Comparison of ENCODE assay signal across 9 cellular contexts in the genomic region with DNA sequence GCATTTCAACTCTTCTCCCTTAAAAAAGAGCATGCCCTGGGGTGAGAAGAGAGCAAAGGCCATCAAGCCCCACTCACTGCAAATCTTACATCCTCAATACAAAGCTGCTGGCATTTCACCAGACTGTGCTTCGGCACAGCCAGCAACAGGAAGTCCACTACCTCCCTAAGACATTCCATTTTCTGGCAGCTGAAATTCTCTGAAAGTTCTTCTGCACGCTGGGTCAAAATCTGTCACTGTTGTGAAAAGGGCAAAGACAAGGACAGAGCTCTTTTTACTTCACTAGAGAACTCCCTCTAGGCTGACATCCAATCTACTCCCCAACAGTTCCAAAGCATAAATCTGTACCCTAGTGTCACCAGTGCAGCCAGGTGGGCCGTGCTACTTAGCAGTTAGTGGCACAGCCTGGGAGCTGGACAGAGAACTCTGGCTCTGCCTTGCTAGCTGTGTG. TPM values are rescaled to one million over a fixed set of nuclear protein-coding genes. Genes with fewer than 3 reads are reported as not detected.
DNase-seq lines count a peak whose midpoint lies in the region; ATAC-seq, FAIRE-seq and TF ChIP-seq lines count a peak whose summit lies in the region.
"Had no signal": no experiment of that assay in that cellular context is flagged by ENCODE, and none has a peak within 500 bp of the region (broad histone marks: within the 10 kb centered on the region; RNA-seq: fewer than 3 reads in every experiment).

No MANE protein-coding gene starts in this region.

- H3K4me1 ChIP-seq in BLaER1 (peaks cover 54% of the 10 kb centered on the region), endothelial cell of umbilical vein (ENCODE audit: control insufficient read depth, extremely low read depth, insufficient read depth, low read length) (peaks cover 59% of the 10 kb centered on the region), neutrophil (ENCODE audit: control insufficient read depth in 1 of 2, insufficient read depth in 1 of 2, low read depth in 1 of 2, low read length in 1 of 2) (peaks cover 44 to 82% of the 10 kb centered on the region in 2 experiments)

- no peak for ATAC-seq in HG03280 (IDR thresholded peaks at IDR 0.05; ENCODE audit: unreplicated experiment)

- H3K36me3 ChIP-seq in BLaER1 (peaks cover 62% of the 10 kb centered on the region), endothelial cell of umbilical vein (ENCODE audit: control insufficient read depth in 2 of 2, extremely low read depth in 1 of 2, insufficient read depth in 2 of 2, low read length in 2 of 2) (peaks cover 14 to 22% of the 10 kb centered on the region in 2 experiments), neutrophil (peaks cover 69% of the 10 kb centered on the region)

- CTCF ChIA-PET in endothelial cell of umbilical vein (lab: Charles Lee), result interaction anchor here (0.9 to 13.6 kb wide), 8 partner anchors 16 to 504 kb away, joined by 3 to 175 read pairs (median 4); no protein-coding TSS in a partner anchor

- dilution Hi-C loops in endothelial cell of umbilical vein (cut with MboI; ENCODE audit: extremely low pct_ligation_motif_present, low sequenced_read_pairs), result no loop called here

- peaks cover 80% of the 10 kb centered on the region for H3K79me2 ChIP-seq in endothelial cell of umbilical vein (ENCODE audit: control insufficient read depth, insufficient read depth, low read length)

- H3K27me3 Mint-ChIP-seq in IgD-negative memory B cell, result no peaks in the 10 kb centered on the region

- H2AFZ ChIP-seq in endothelial cell of umbilical vein (ENCODE audit: low read depth, low read length), result no peak overlapping the region

- H3K9ac ChIP-seq in BLaER1, result peak overlapping the region; percentile 26; the same call in 1 of the 2 replicates
- no peak overlapping the region for H3K9ac ChIP-seq in endothelial cell of umbilical vein (replicated peaks; ENCODE audit: extremely low read depth, insufficient read depth, low read length)

- BruUV-seq in endothelial cell of umbilical vein (replicated peaks; lab: Mats Ljungman, UMichigan), result no TSS peak

- no peaks in the 10 kb centered on the region for H3K9me3 ChIP-seq in BLaER1
- no peaks in the 10 kb centered on the region for H3K9me3 ChIP-seq in endothelial cell of umbilical vein (replicated peaks; ENCODE audit: control insufficient read depth, insufficient read depth, low read length)
- no peaks in the 10 kb centered on the region for H3K9me3 ChIP-seq in neutrophil

- H3K9me3 Mint-ChIP-seq in IgD-negative memory B cell, result no peaks in the 10 kb centered on the region

- intact Hi-C loops in endothelial cell of umbilical vein (cut with micrococcal nuclease), result loop anchor here (1.0 to 2.0 kb wide), 2 partner anchors 26 to 48 kb away; no protein-coding TSS in a partner anchor

- POLR2A ChIA-PET in endothelial cell of umbilical vein (lab: Charles Lee), result interaction anchor here (0.8 to 1.5 kb wide), 3 partner anchors 38 to 48 kb away, joined by 3 to 4 read pairs (median 3); no protein-coding TSS in a partner anchor

- TF ChIP-seq CTCF in endothelial cell of umbilical vein (IDR thresholded peaks at IDR 0.05; ENCODE audit: extremely low read depth in 1 of 2, insufficient read depth in 1 of 2, low read depth in 1 of 2, low read length in 2 of 2) (no peak), neutrophil (IDR thresholded peaks at IDR 0.05) (no peak)

- H3K27ac ChIP-seq in BLaER1 (no peak overlapping the region), endothelial cell of umbilical vein (ENCODE audit: insufficient read depth, low read depth, low read length) (peak overlapping the region; percentile 23), neutrophil (peak overlapping the region; percentile 67)

- peak overlapping the region; percentile 41 to 90 (median 74) for H3K4me3 Mint-ChIP-seq in IgD-negative memory B cell

- TF ChIP-seq POLR2A in endothelial cell of umbilical vein (IDR thresholded peaks at IDR 0.05; ENCODE audit: low read depth, low read length), result no peak

- no peaks in the 10 kb centered on the region for H3K9me1 ChIP-seq in endothelial cell of umbilical vein (replicated peaks; ENCODE audit: control insufficient read depth, extremely low read depth, insufficient read depth, low read length)

- H4K20me1 ChIP-seq in BLaER1, result peaks cover 84% of the 10 kb centered on the region
- peaks cover 3% of the 10 kb centered on the region for H4K20me1 ChIP-seq in endothelial cell of umbilical vein (replicated peaks; ENCODE audit: control insufficient read depth, extremely low read depth, insufficient read depth, low read length)

- DNase-seq in endothelial cell of umbilical vein (ENCODE audit: low read depth, low spot score), result peak; percentile 61
- DNase-seq in GM19238 (ENCODE audit: insufficient read length, low spot score), result no peak
- no peak for DNase-seq in NCI-H2029 (lab: John Stamatoyannopoulos, UW)
- DNase-seq in DMS153 (lab: John Stamatoyannopoulos, UW), result no peak
- DNase-seq: SW 1271 had no signal

- peak overlapping the region in 2 of 3 donors; percentile 6 to 28 for H3K27ac Mint-ChIP-seq in IgD-negative memory B cell

- H3K4me2 ChIP-seq in BLaER1 (peak overlapping the region; percentile 63), endothelial cell of umbilical vein (ENCODE audit: insufficient read depth, low read length) (peak overlapping the region; percentile 77)

- H3K27me3 ChIP-seq in BLaER1 (no peaks in the 10 kb centered on the region), endothelial cell of umbilical vein (ENCODE audit: control insufficient read depth in 2 of 2, insufficient read depth in 2 of 2, low read length in 2 of 2) (no peaks in the 10 kb centered on the region), neutrophil (no peaks in the 10 kb centered on the region)

- FAIRE-seq in endothelial cell of umbilical vein (lab: Jason Lieb, UNC), result peak; percentile 77

- H3K4me1 Mint-ChIP-seq in IgD-negative memory B cell, result peaks cover 53 to 70% (median 58%) of the 10 kb centered on the region in 3 donors

- peaks cover 11% of the 10 kb centered on the region for H3K36me3 Mint-ChIP-seq in IgD-negative memory B cell

- H3K4me3 ChIP-seq in BLaER1 (no peak overlapping the region), endothelial cell of umbilical vein (replicated peaks in 1 of 3; ENCODE audit: insufficient read depth in 1 of 3, low read depth in 1 of 3, low read length in 3 of 3) (peak overlapping the region in 2 of 3 experiments; percentile 19 to 42), neutrophil (ENCODE audit: low read depth in 1 of 2, low read length in 1 of 2) (peak overlapping the region in 1 of 2 experiments; percentile 2)

TF ChIP-seq in endothelial cell of umbilical vein, 7 proteins besides CTCF, POLR2A, EP300 and RAD21:
- no peak for TF ChIP-seq FOS (IDR thresholded peaks at IDR 0.05; ENCODE audit: borderline replicate concordance, insufficient read depth, low read length)
- no peak for TF ChIP-seq MYC (IDR thresholded peaks at IDR 0.05; ENCODE audit: low read depth, low read length)
- no peak for TF ChIP-seq JUN (IDR thresholded peaks at IDR 0.05; ENCODE audit: borderline replicate concordance, insufficient read depth, insufficient read length, low read depth)
- no peak for TF ChIP-seq GATA2 (IDR thresholded peaks at IDR 0.05; ENCODE audit: insufficient read depth, insufficient read length, low read depth, low read length)
- TF ChIP-seq EZH2 (IDR thresholded peaks at IDR 0.05; ENCODE audit: borderline replicate concordance, low read depth, low read length, severe bottlenecking), result no peak

RNA-seq across cellular contexts. Expression of a gene that starts 6.3 kb away (rescaled TPM):
- 15.5 TPM for polyA plus RNA-seq in IgD-negative memory B cell
- 65.5 and 88.5 TPM in 2 replicates for total RNA-seq in endothelial cell of umbilical vein
- 41.7 and 48.3 TPM in 2 replicates for polyA plus RNA-seq in endothelial cell of umbilical vein
- 37.8 and 43.6 TPM in 2 replicates for polyA plus RNA-seq in endothelial cell of umbilical vein (2011; cell fraction: cytosol; rRNA removed)
- 167 and 171 TPM in 2 replicates for polyA plus RNA-seq in endothelial cell of umbilical vein (2011; cell fraction: nucleus; rRNA removed)
- 22.8 and 28.8 TPM in 2 replicates for polyA plus RNA-seq in endothelial cell of umbilical vein (2012)
- 114 and 120 TPM in 2 replicates for polyA minus RNA-seq in endothelial cell of umbilical vein
- polyA minus RNA-seq in endothelial cell of umbilical vein (2011; cell fraction: cytosol; rRNA and poly(A)+ RNA removed), result 4.7 TPM
- polyA minus RNA-seq in endothelial cell of umbilical vein (2011; cell fraction: nucleus; rRNA and poly(A)+ RNA removed), result 329 and 332 TPM in 2 replicates
